In the genomic region with DNA sequence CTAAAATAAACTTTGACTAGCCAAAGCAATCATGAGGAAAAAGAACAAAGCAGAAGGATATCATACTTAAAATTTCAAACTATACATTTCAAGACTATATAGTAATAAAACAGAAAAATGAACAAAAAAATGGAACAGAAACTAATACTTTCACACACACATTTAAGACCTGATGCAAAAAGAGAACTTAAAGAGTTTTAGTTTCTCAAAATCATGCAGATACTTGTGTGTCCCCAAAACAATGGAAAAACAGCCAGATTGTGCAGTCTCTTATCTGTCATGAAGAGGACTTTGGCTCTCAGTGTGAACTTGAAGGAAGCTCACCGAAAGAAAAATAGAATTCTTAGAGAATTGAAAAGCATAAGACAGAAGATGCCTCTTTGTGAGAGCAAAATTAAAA, we compare ENCODE assay signal across 19 cellular contexts. TPM values are rescaled to one million over a fixed set of nuclear protein-coding genes. Genes with fewer than 3 reads are reported as not detected.
A peak's percentile ranks its signal among the peaks of the same experiment; 100 is the strongest.
DNase-seq lines count a peak whose midpoint lies in the region; ATAC-seq lines count a peak whose summit lies in the region.
"Had no signal": no experiment of that assay in that cellular context is flagged by ENCODE, and none has a peak within 500 bp of the region (broad histone marks: within the 10 kb centered on the region; RNA-seq: fewer than 3 reads in every experiment).

No MANE protein-coding gene starts in this region.

- no peak for DNase-seq in activated T-cell treated with anti-CD3 and anti-CD28 coated beads, Interleukin-2, amount 50 U/mL, for 24 hours
- DNase-seq in activated T-cell treated with anti-CD3 and anti-CD28 coated beads, Interleukin-2, amount 50 U/mL, for 4 hours, result no peak
- DNase-seq in activated naive CD8-positive, alpha-beta T cell treated with anti-CD3 and anti-CD28 coated beads, Interleukin-2, amount 50 U/mL, for 24 hours, result no peak
- DNase-seq in stimulated activated naive B cell treated with anti-CD40 and anti-IgM and Interleukin-4, amounts not matched to agents 10 μg/mL and 1 μg/mL and 100 μg/mL, for 72 hours, result no peak
- DNase-seq in NCI-H748 (lab: John Stamatoyannopoulos, UW; ENCODE audit: unreplicated experiment), result no peak
- DNase-seq: DMS79, GM23248, HCEC 1CT, KBM-7, NCI-H1417, NCI-H187, NCI-H226, NCI-H524, PC-3, RPMI8226, SHP77 treated with DMSO at 0.1 percent for 48 hours had no signal

- no peak overlapping the region for H3K4me3 Mint-ChIP-seq in activated T-cell treated with anti-CD3 and anti-CD28 coated beads, Interleukin-2, amount 50 U/mL, for 24 hours
- no peak overlapping the region for H3K4me3 Mint-ChIP-seq in activated T-cell treated with anti-CD3 and anti-CD28 coated beads, Interleukin-2, amount 50 U/mL, for 4 hours
- peak overlapping the region in 1 of 4 donors; percentile 29 for H3K4me3 Mint-ChIP-seq in IgD-negative memory B cell
- H3K4me3 Mint-ChIP-seq in activated naive CD8-positive, alpha-beta T cell treated with anti-CD3 and anti-CD28 coated beads, Interleukin-2, amount 50 U/mL, for 24 hours, result no peak overlapping the region
- peak overlapping the region; percentile 32 to 46 for H3K4me3 Mint-ChIP-seq in stimulated activated naive B cell treated with anti-CD40 and anti-IgM and Interleukin-4, amounts not matched to agents 10 μg/mL and 1 μg/mL and 100 μg/mL, for 72 hours

- H3K9me3 Mint-ChIP-seq in activated T-cell treated with anti-CD3 and anti-CD28 coated beads, Interleukin-2, amount 50 U/mL, for 24 hours, result peaks cover 18% of the 10 kb centered on the region
- peaks cover 3% of the 10 kb centered on the region for H3K9me3 Mint-ChIP-seq in activated T-cell treated with anti-CD3 and anti-CD28 coated beads, Interleukin-2, amount 50 U/mL, for 4 hours
- no peaks in the 10 kb centered on the region for H3K9me3 Mint-ChIP-seq in IgD-negative memory B cell
- H3K9me3 Mint-ChIP-seq in activated naive CD8-positive, alpha-beta T cell treated with anti-CD3 and anti-CD28 coated beads, Interleukin-2, amount 50 U/mL, for 24 hours, result peaks cover 24% of the 10 kb centered on the region
- H3K9me3 Mint-ChIP-seq in stimulated activated naive B cell treated with anti-CD40 and anti-IgM and Interleukin-4, amounts not matched to agents 10 μg/mL and 1 μg/mL and 100 μg/mL, for 72 hours, result no peaks in the 10 kb centered on the region

- no peaks in the 10 kb centered on the region for H3K27me3 Mint-ChIP-seq in activated T-cell treated with anti-CD3 and anti-CD28 coated beads, Interleukin-2, amount 50 U/mL, for 24 hours
- no peaks in the 10 kb centered on the region for H3K27me3 Mint-ChIP-seq in activated T-cell treated with anti-CD3 and anti-CD28 coated beads, Interleukin-2, amount 50 U/mL, for 4 hours (ENCODE audit: low read depth)
- H3K27me3 Mint-ChIP-seq in IgD-negative memory B cell, result no peaks in the 10 kb centered on the region
- no peaks in the 10 kb centered on the region for H3K27me3 Mint-ChIP-seq in activated naive CD8-positive, alpha-beta T cell treated with anti-CD3 and anti-CD28 coated beads, Interleukin-2, amount 50 U/mL, for 24 hours
- H3K27me3 Mint-ChIP-seq in stimulated activated naive B cell treated with anti-CD40 and anti-IgM and Interleukin-4, amounts not matched to agents 10 μg/mL and 1 μg/mL and 100 μg/mL, for 72 hours, result no peaks in the 10 kb centered on the region

- peaks cover 89% of the 10 kb centered on the region for H3K36me3 Mint-ChIP-seq in activated T-cell treated with anti-CD3 and anti-CD28 coated beads, Interleukin-2, amount 50 U/mL, for 24 hours (ENCODE audit: low read depth)
- peaks cover 64% of the 10 kb centered on the region for H3K36me3 Mint-ChIP-seq in activated T-cell treated with anti-CD3 and anti-CD28 coated beads, Interleukin-2, amount 50 U/mL, for 4 hours (ENCODE audit: insufficient read depth)
- H3K36me3 Mint-ChIP-seq in IgD-negative memory B cell, result peaks cover 15% of the 10 kb centered on the region
- H3K36me3 Mint-ChIP-seq in activated naive CD8-positive, alpha-beta T cell treated with anti-CD3 and anti-CD28 coated beads, Interleukin-2, amount 50 U/mL, for 24 hours (ENCODE audit: low read depth), result peaks cover 81% of the 10 kb centered on the region
- peaks cover 48 to 62% of the 10 kb centered on the region in 2 donors for H3K36me3 Mint-ChIP-seq in stimulated activated naive B cell treated with anti-CD40 and anti-IgM and Interleukin-4, amounts not matched to agents 10 μg/mL and 1 μg/mL and 100 μg/mL, for 72 hours

- H3K27ac Mint-ChIP-seq in activated T-cell treated with anti-CD3 and anti-CD28 coated beads, Interleukin-2, amount 50 U/mL, for 24 hours, result peak overlapping the region; percentile 15
- H3K27ac Mint-ChIP-seq in IgD-negative memory B cell, result peak overlapping the region; percentile 9 to 48 (median 41)
- peak overlapping the region; percentile 59 for H3K27ac Mint-ChIP-seq in activated naive CD8-positive, alpha-beta T cell treated with anti-CD3 and anti-CD28 coated beads, Interleukin-2, amount 50 U/mL, for 24 hours
- peak overlapping the region; percentile 79 for H3K27ac Mint-ChIP-seq in stimulated activated naive B cell treated with anti-CD40 and anti-IgM and Interleukin-4, amounts not matched to agents 10 μg/mL and 1 μg/mL and 100 μg/mL, for 72 hours

- H3K4me1 Mint-ChIP-seq in activated T-cell treated with anti-CD3 and anti-CD28 coated beads, Interleukin-2, amount 50 U/mL, for 24 hours (ENCODE audit: low read depth), result peaks cover 36% of the 10 kb centered on the region
- peaks cover 26% of the 10 kb centered on the region for H3K4me1 Mint-ChIP-seq in activated T-cell treated with anti-CD3 and anti-CD28 coated beads, Interleukin-2, amount 50 U/mL, for 4 hours (ENCODE audit: low read depth)
- peaks cover 11 to 16% (median 16%) of the 10 kb centered on the region in 3 donors for H3K4me1 Mint-ChIP-seq in IgD-negative memory B cell
- H3K4me1 Mint-ChIP-seq in activated naive CD8-positive, alpha-beta T cell treated with anti-CD3 and anti-CD28 coated beads, Interleukin-2, amount 50 U/mL, for 24 hours, result peaks cover 36% of the 10 kb centered on the region
- peaks cover 16 to 45% of the 10 kb centered on the region in 2 donors for H3K4me1 Mint-ChIP-seq in stimulated activated naive B cell treated with anti-CD40 and anti-IgM and Interleukin-4, amounts not matched to agents 10 μg/mL and 1 μg/mL and 100 μg/mL, for 72 hours

- ATAC-seq in activated T-cell treated with anti-CD3 and anti-CD28 coated beads, Interleukin-2, amount 50 U/mL, for 4 hours, result no peak
- ATAC-seq in activated naive CD8-positive, alpha-beta T cell treated with anti-CD3 and anti-CD28 coated beads, Interleukin-2, amount 50 U/mL, for 24 hours, result no peak
- peak; percentile 67 to 68 for ATAC-seq in stimulated activated naive B cell treated with anti-CD40 and anti-IgM and Interleukin-4, amounts not matched to agents 10 μg/mL and 1 μg/mL and 100 μg/mL, for 72 hours (replicated peaks)
- ATAC-seq in HG03354 (IDR thresholded peaks at IDR 0.05; ENCODE audit: poor library complexity, severe bottlenecking, unreplicated experiment), result no peak
- ATAC-seq: A549, PC-3 had no signal

RNA-seq across cellular contexts. Expression of a gene that starts 16.1 kb away (rescaled TPM):
- total RNA-seq in activated T-cell treated with anti-CD3 and anti-CD28 coated beads, Interleukin-2, amount 50 U/mL, for 4 hours, result 10 to 100 TPM; 11.6 to 17.0 (median 16.6) TPM
- 24.5 TPM for polyA plus RNA-seq in IgD-negative memory B cell

Comparison
In these comparisons a context has a peak if more than half of its experiments do, and no peak if none do; other contexts are left out.
1. H3K27ac Mint-ChIP-seq: peak in every context shown above with its lines; median percentile 79 in stimulated activated naive B cell treated with anti-CD40 and anti-IgM and Interleukin-4, amounts not matched to agents 10 μg/mL and 1 μg/mL and 100 μg/mL, for 72 hours; 59 in activated naive CD8-positive, alpha-beta T cell treated with anti-CD3 and anti-CD28 coated beads, Interleukin-2, amount 50 U/mL, for 24 hours; 41 in IgD-negative memory B cell; 15 in activated T-cell treated with anti-CD3 and anti-CD28 coated beads, Interleukin-2, amount 50 U/mL, for 24 hours.
2. H3K4me3 Mint-ChIP-seq: peak in stimulated activated naive B cell treated with anti-CD40 and anti-IgM and Interleukin-4, amounts not matched to agents 10 μg/mL and 1 μg/mL and 100 μg/mL, for 72 hours (2 of 2); none in activated T-cell treated with anti-CD3 and anti-CD28 coated beads, Interleukin-2, amount 50 U/mL, for 24 hours (single experiment), activated T-cell treated with anti-CD3 and anti-CD28 coated beads, Interleukin-2, amount 50 U/mL, for 4 hours (single experiment) and activated naive CD8-positive, alpha-beta T cell treated with anti-CD3 and anti-CD28 coated beads, Interleukin-2, amount 50 U/mL, for 24 hours (single experiment).
3. ATAC-seq: peak in stimulated activated naive B cell treated with anti-CD40 and anti-IgM and Interleukin-4, amounts not matched to agents 10 μg/mL and 1 μg/mL and 100 μg/mL, for 72 hours (2 of 2); none in activated T-cell treated with anti-CD3 and anti-CD28 coated beads, Interleukin-2, amount 50 U/mL, for 4 hours (0 of 2), activated naive CD8-positive, alpha-beta T cell treated with anti-CD3 and anti-CD28 coated beads, Interleukin-2, amount 50 U/mL, for 24 hours (single experiment) and HG03354 (single experiment).